8 cellular contexts compared by ENCODE assay signal in the genomic region with DNA sequence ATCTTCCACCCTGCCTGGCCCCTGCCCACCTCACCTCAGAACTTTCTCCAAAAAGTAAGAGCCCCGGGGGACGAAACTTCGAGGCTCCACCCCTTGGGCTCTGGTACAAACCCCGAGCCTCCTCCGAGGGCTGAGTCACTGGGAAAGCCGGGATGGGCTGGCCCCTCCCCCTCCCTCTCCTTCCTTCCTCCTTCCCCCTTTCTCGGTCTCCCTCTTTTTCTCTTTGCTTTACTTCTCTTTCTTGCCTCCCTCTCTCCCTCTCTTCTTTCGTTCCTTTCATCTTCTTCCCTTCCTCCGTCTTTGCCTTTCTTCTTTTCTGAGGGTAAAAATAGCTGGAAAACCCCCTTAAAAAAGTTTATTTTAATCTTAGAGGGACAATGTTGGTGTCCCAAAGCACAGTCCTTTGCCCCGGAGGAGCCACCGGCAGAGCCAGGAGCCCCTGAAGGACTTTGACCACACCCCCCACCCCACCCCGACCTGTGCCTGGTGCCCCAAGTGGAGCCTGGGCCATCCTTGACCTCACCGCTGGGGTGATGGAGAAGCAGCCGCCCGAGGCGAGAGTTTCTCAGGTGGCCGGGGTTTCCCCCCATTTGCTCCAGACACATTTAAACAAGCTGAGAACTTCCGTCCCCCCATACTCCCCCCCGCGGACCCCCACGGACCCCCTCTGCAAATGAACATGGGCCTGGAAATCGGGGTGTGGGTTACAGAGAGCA. TPM values are rescaled to one million over a fixed set of nuclear protein-coding genes. Genes with fewer than 3 reads are reported as not detected.
DNase-seq lines count a peak whose midpoint lies in the region; ATAC-seq, FAIRE-seq and TF ChIP-seq lines count a peak whose summit lies in the region.

No MANE protein-coding gene starts in this region.

- peak overlapping the region; percentile 15 for H3K27ac ChIP-seq in endothelial cell of umbilical vein (ENCODE audit: insufficient read depth, low read depth, low read length)

- CTCF ChIA-PET in Calu3 (lab: Charles Lee) (no interaction called here), endothelial cell of umbilical vein (lab: Charles Lee) (interaction anchor here (1.1 to 2.3 kb wide), 3 partner anchors 12 to 74 kb away, joined by 3 to 6 read pairs (median 3); no protein-coding TSS in a partner anchor)

- H3K4me1 Mint-ChIP-seq in Calu3 (ENCODE audit: low read depth, unreplicated experiment) (peaks cover 9% of the 10 kb centered on the region), neural crest cell (peaks cover 12% of the 10 kb centered on the region)
- peaks cover 4 to 10% of the 10 kb centered on the region in 2 donors for H3K4me1 Mint-ChIP-seq in effector memory CD8-positive, alpha-beta T cell (ENCODE audit: low read depth in 2 of 2)
- peaks cover 16% of the 10 kb centered on the region for H3K4me1 Mint-ChIP-seq in activated T-helper 2 cell treated with anti-CD3 and anti-CD28 coated beads, Interferon-gamma antibody, Interleukin-2, Interleukin-4, amounts not matched to agents 10 μg/mL and 5 μg/mL and 100 μg/mL, durations not matched to agents 14 hours and 24 hours and 36 hours (ENCODE audit: low read depth)

- TF ChIP-seq POLR2A in endothelial cell of umbilical vein (IDR thresholded peaks at IDR 0.05; ENCODE audit: low read depth, low read length), result no peak

- POLR2A ChIA-PET in endothelial cell of umbilical vein (lab: Charles Lee), result no interaction called here

- no peaks in the 10 kb centered on the region for H3K27me3 ChIP-seq in endothelial cell of umbilical vein (ENCODE audit: control insufficient read depth in 2 of 2, insufficient read depth in 2 of 2, low read length in 2 of 2)

- H3K27me3 Mint-ChIP-seq in Calu3 (ENCODE audit: unreplicated experiment), result no peaks in the 10 kb centered on the region
- no peaks in the 10 kb centered on the region for H3K27me3 Mint-ChIP-seq in neural crest cell (ENCODE audit: low read depth)
- no peaks in the 10 kb centered on the region for H3K27me3 Mint-ChIP-seq in effector memory CD8-positive, alpha-beta T cell
- no peaks in the 10 kb centered on the region for H3K27me3 Mint-ChIP-seq in activated T-helper 2 cell treated with anti-CD3 and anti-CD28 coated beads, Interferon-gamma antibody, Interleukin-2, Interleukin-4, amounts not matched to agents 10 μg/mL and 5 μg/mL and 100 μg/mL, durations not matched to agents 14 hours and 24 hours and 36 hours (ENCODE audit: low read depth)

- no peak for ATAC-seq in effector memory CD8-positive, alpha-beta T cell (replicated peaks)
- no peak for ATAC-seq in HG02588 (IDR thresholded peaks at IDR 0.05; ENCODE audit: unreplicated experiment)

- no peaks in the 10 kb centered on the region for H3K36me3 ChIP-seq in endothelial cell of umbilical vein (ENCODE audit: control insufficient read depth in 2 of 2, extremely low read depth in 1 of 2, insufficient read depth in 2 of 2, low read length in 2 of 2)

- peak; percentile 46 for DNase-seq in Calu3
- DNase-seq in NCI-H226, result peak; percentile 70
- DNase-seq in endothelial cell of umbilical vein (ENCODE audit: low read depth, low spot score), result peak; percentile 56
- DNase-seq in neural crest cell (ENCODE audit: low read depth, low spot score), result no peak
- no peak for DNase-seq in effector memory CD8-positive, alpha-beta T cell
- DNase-seq in activated T-helper 2 cell treated with anti-CD3 and anti-CD28 coated beads, Interferon-gamma antibody, Interleukin-2, Interleukin-4, amounts not matched to agents 10 μg/mL and 5 μg/mL and 100 μg/mL, durations not matched to agents 14 hours and 24 hours and 36 hours (ENCODE audit: low spot score), result no peak
- no peak for DNase-seq in activated CD4-positive, alpha-beta T cell treated with anti-CD3 and anti-CD28 coated beads, Interleukin-2, amount 50 U/mL, for 4 hours

- H3K9ac ChIP-seq in endothelial cell of umbilical vein (replicated peaks; ENCODE audit: extremely low read depth, insufficient read depth, low read length), result no peak overlapping the region

- TF ChIP-seq CTCF in Calu3 (IDR thresholded peaks at IDR 0.05; ENCODE audit: unreplicated experiment) (no peak), endothelial cell of umbilical vein (IDR thresholded peaks at IDR 0.05; ENCODE audit: extremely low read depth in 1 of 2, insufficient read depth in 1 of 2, low read depth in 1 of 2, low read length in 2 of 2) (no peak), neural crest cell (conservative IDR thresholded peaks at IDR 0.05) (no peak)

- no peaks in the 10 kb centered on the region for H3K79me2 ChIP-seq in endothelial cell of umbilical vein (ENCODE audit: control insufficient read depth, insufficient read depth, low read length)

- H3K9me1 ChIP-seq in endothelial cell of umbilical vein (replicated peaks; ENCODE audit: control insufficient read depth, extremely low read depth, insufficient read depth, low read length), result no peaks in the 10 kb centered on the region

- intact Hi-C loops in Calu3 (cut with micrococcal nuclease; ENCODE audit: unreplicated experiment), result no loop called here
- intact Hi-C loops in endothelial cell of umbilical vein (cut with micrococcal nuclease), result no loop called here
- intact Hi-C loops in activated T-helper 2 cell treated with anti-CD3 and anti-CD28 coated beads, Interferon-gamma antibody, Interleukin-2, Interleukin-4, amounts not matched to agents 10 μg/mL and 5 μg/mL and 100 μg/mL, durations not matched to agents 14 hours and 24 hours and 36 hours (cut with micrococcal nuclease), result no loop called here

- H4K20me1 ChIP-seq in endothelial cell of umbilical vein (replicated peaks; ENCODE audit: control insufficient read depth, extremely low read depth, insufficient read depth, low read length), result no peaks in the 10 kb centered on the region

- dilution Hi-C loops in endothelial cell of umbilical vein (cut with MboI; ENCODE audit: extremely low pct_ligation_motif_present, low sequenced_read_pairs), result loop anchor here (10.0 kb wide), 1 partner anchor 67 kb away; a partner anchor contains a TSS

- peak overlapping the region; percentile 60 for H2AFZ ChIP-seq in endothelial cell of umbilical vein (ENCODE audit: low read depth, low read length)

- H3K4me1 ChIP-seq in endothelial cell of umbilical vein (ENCODE audit: control insufficient read depth, extremely low read depth, insufficient read depth, low read length), result peaks cover 17% of the 10 kb centered on the region

- BruUV-seq in Calu3 (replicated peaks; lab: Mats Ljungman, UMichigan) (no TSS peak), endothelial cell of umbilical vein (replicated peaks; lab: Mats Ljungman, UMichigan) (no TSS peak)

- peak; percentile 92 for FAIRE-seq in endothelial cell of umbilical vein (lab: Jason Lieb, UNC)

- H3K4me3 Mint-ChIP-seq in Calu3 (ENCODE audit: low read depth, unreplicated experiment) (no peak overlapping the region), neural crest cell (peak overlapping the region; percentile 67)
- no peak overlapping the region for H3K4me3 Mint-ChIP-seq in effector memory CD8-positive, alpha-beta T cell
- no peak overlapping the region for H3K4me3 Mint-ChIP-seq in activated T-helper 2 cell treated with anti-CD3 and anti-CD28 coated beads, Interferon-gamma antibody, Interleukin-2, Interleukin-4, amounts not matched to agents 10 μg/mL and 5 μg/mL and 100 μg/mL, durations not matched to agents 14 hours and 24 hours and 36 hours (ENCODE audit: low read depth)

- no peaks in the 10 kb centered on the region for H3K9me3 Mint-ChIP-seq in Calu3 (ENCODE audit: low read depth, unreplicated experiment)
- no peaks in the 10 kb centered on the region for H3K9me3 Mint-ChIP-seq in neural crest cell
- H3K9me3 Mint-ChIP-seq in effector memory CD8-positive, alpha-beta T cell, result no peaks in the 10 kb centered on the region
- no peaks in the 10 kb centered on the region for H3K9me3 Mint-ChIP-seq in activated T-helper 2 cell treated with anti-CD3 and anti-CD28 coated beads, Interferon-gamma antibody, Interleukin-2, Interleukin-4, amounts not matched to agents 10 μg/mL and 5 μg/mL and 100 μg/mL, durations not matched to agents 14 hours and 24 hours and 36 hours

- peak overlapping the region; percentile 72 for H3K4me2 ChIP-seq in endothelial cell of umbilical vein (ENCODE audit: insufficient read depth, low read length)

- no peaks in the 10 kb centered on the region for H3K9me3 ChIP-seq in endothelial cell of umbilical vein (replicated peaks; ENCODE audit: control insufficient read depth, insufficient read depth, low read length)

- H3K27ac Mint-ChIP-seq in Calu3 (ENCODE audit: unreplicated experiment) (peak overlapping the region; percentile 24), neural crest cell (ENCODE audit: unreplicated experiment) (no peak overlapping the region)
- H3K27ac Mint-ChIP-seq in effector memory CD8-positive, alpha-beta T cell, result no peak overlapping the region
- no peak overlapping the region for H3K27ac Mint-ChIP-seq in activated T-helper 2 cell treated with anti-CD3 and anti-CD28 coated beads, Interferon-gamma antibody, Interleukin-2, Interleukin-4, amounts not matched to agents 10 μg/mL and 5 μg/mL and 100 μg/mL, durations not matched to agents 14 hours and 24 hours and 36 hours

- H3K4me3 ChIP-seq in endothelial cell of umbilical vein (replicated peaks in 1 of 3; ENCODE audit: insufficient read depth in 1 of 3, low read depth in 1 of 3, low read length in 3 of 3), result no peak overlapping the region

- H3K36me3 Mint-ChIP-seq in Calu3 (ENCODE audit: insufficient read depth, unreplicated experiment) (peaks cover 11% of the 10 kb centered on the region), neural crest cell (ENCODE audit: low read depth) (no peaks in the 10 kb centered on the region)
- no peaks in the 10 kb centered on the region for H3K36me3 Mint-ChIP-seq in effector memory CD8-positive, alpha-beta T cell (ENCODE audit: insufficient read depth)
- H3K36me3 Mint-ChIP-seq in activated T-helper 2 cell treated with anti-CD3 and anti-CD28 coated beads, Interferon-gamma antibody, Interleukin-2, Interleukin-4, amounts not matched to agents 10 μg/mL and 5 μg/mL and 100 μg/mL, durations not matched to agents 14 hours and 24 hours and 36 hours (ENCODE audit: low read depth), result no peaks in the 10 kb centered on the region

RNA-seq across cellular contexts. Expression of a gene that starts 5.7 kb away (rescaled TPM):
- total RNA-seq in Calu3 (2022), result 11.7 and 17.7 TPM in 2 replicates
- 153 and 161 TPM in 2 replicates for total RNA-seq in endothelial cell of umbilical vein
- polyA plus RNA-seq in endothelial cell of umbilical vein, result 27.0 and 31.7 TPM in 2 replicates
- 22.4 and 26.2 TPM in 2 replicates for polyA plus RNA-seq in endothelial cell of umbilical vein (2011; cell fraction: cytosol; rRNA removed)
- 75.3 and 84.8 TPM in 2 replicates for polyA plus RNA-seq in endothelial cell of umbilical vein (2011; cell fraction: nucleus; rRNA removed)
- polyA plus RNA-seq in endothelial cell of umbilical vein (2012), result 33.7 and 50.3 TPM in 2 replicates
- 52.5 and 73.2 TPM in 2 replicates for polyA minus RNA-seq in endothelial cell of umbilical vein
- polyA minus RNA-seq in endothelial cell of umbilical vein (2011; cell fraction: cytosol; rRNA and poly(A)+ RNA removed), result 13.9 TPM
- polyA minus RNA-seq in endothelial cell of umbilical vein (2011; cell fraction: nucleus; rRNA and poly(A)+ RNA removed), result 49.7 and 95.4 TPM in 2 replicates
- 99.0 and 99.7 TPM in 2 replicates for total RNA-seq in neural crest cell
- 81.3 and 83.8 TPM in 2 replicates for total RNA-seq in activated T-helper 2 cell treated with anti-CD3 and anti-CD28 coated beads, Interferon-gamma antibody, Interleukin-2, Interleukin-4, amounts not matched to agents 10 μg/mL and 5 μg/mL and 100 μg/mL, durations not matched to agents 14 hours and 24 hours and 36 hours

Comparison
In these comparisons a context has a peak if more than half of its experiments do, and no peak if none do; other contexts are left out.
1. DNase-seq: peak in Calu3 (single experiment), NCI-H226 (single experiment) and endothelial cell of umbilical vein (single experiment); none in neural crest cell (single experiment), effector memory CD8-positive, alpha-beta T cell (0 of 3), activated T-helper 2 cell treated with anti-CD3 and anti-CD28 coated beads, Interferon-gamma antibody, Interleukin-2, Interleukin-4, amounts not matched to agents 10 μg/mL and 5 μg/mL and 100 μg/mL, durations not matched to agents 14 hours and 24 hours and 36 hours (single experiment) and activated CD4-positive, alpha-beta T cell treated with anti-CD3 and anti-CD28 coated beads, Interleukin-2, amount 50 U/mL, for 4 hours (0 of 2).